In genomic region chr9:114388764-114389375, GRCh38 we compare ENCODE assay signal across 12 cellular contexts. TPM values are rescaled to one million over a fixed set of nuclear protein-coding genes. Genes with fewer than 3 reads are reported as not detected.
DNase-seq lines count a peak whose midpoint lies in the region; ATAC-seq and TF ChIP-seq lines count a peak whose summit lies in the region.
"Had no signal": no experiment of that assay in that cellular context is flagged by ENCODE, and none has a peak within 500 bp of the region (broad histone marks: within the 10 kb centered on the region; RNA-seq: fewer than 3 reads in every experiment).

No MANE protein-coding gene starts in this region.

- no peaks in the 10 kb centered on the region for H3K27me3 Mint-ChIP-seq in activated CD4-positive, alpha-beta memory T cell treated with anti-CD3 and anti-CD28 coated beads for 36 hours

- no peak overlapping the region; the same call in 1 of the 2 replicates for H4K5ac ChIP-seq in IMR-90 (ENCODE audit: low read depth, low read length)

- POLR2A ChIA-PET in IMR-90 (lab: Charles Lee; ENCODE audit: unreplicated experiment) = interaction anchor here (0.8 kb wide), 1 partner anchor 15 kb away, joined by 3 read pairs; no protein-coding TSS in a partner anchor
- POLR2A ChIA-PET in activated CD4-positive, alpha-beta memory T cell treated with anti-CD3 and anti-CD28 coated beads for 36 hours (lab: Charles Lee) = interaction anchor here (1.0 to 8.9 kb wide), 5 partner anchors 9 to 113 kb away, joined by 5 to 100 read pairs (median 77); no protein-coding TSS in a partner anchor

- H3K4me3 Mint-ChIP-seq in activated CD4-positive, alpha-beta memory T cell treated with anti-CD3 and anti-CD28 coated beads for 36 hours = peak overlapping the region; percentile 99

- dilution Hi-C loops in IMR-90 (cut with HindIII; ENCODE audit: low sequenced_read_pairs, unreplicated experiment) = no loop called here

- no peak for TF ChIP-seq EP300 in stomach (IDR thresholded peaks at IDR 0.05)

- H3K4me3 ChIP-seq in IMR-90 (ENCODE audit: insufficient read depth, low read depth, low read length) (no peak overlapping the region), right cardiac atrium (ENCODE audit: low read length) (no peak overlapping the region), stomach (peak overlapping the region in 2 of 4 donors; percentile 54 to 63)

- peak overlapping the region; percentile 72; the same call in 1 of the 2 replicates for H4K91ac ChIP-seq in IMR-90 (ENCODE audit: insufficient read depth, low read depth, low read length)

- H3K4me1 ChIP-seq in IMR-90 (ENCODE audit: control insufficient read depth, insufficient read depth, low read length) (peaks cover 24% of the 10 kb centered on the region), right cardiac atrium (ENCODE audit: control insufficient read depth, insufficient read depth, low read length) (peaks cover 10% of the 10 kb centered on the region), stomach (peaks cover 61 to 99% (median 86%) of the 10 kb centered on the region in 4 donors)

- peak overlapping the region; percentile 72; the same call in 1 of the 2 replicates for H3K9ac ChIP-seq in IMR-90 (ENCODE audit: low read depth, low read length)

- peak overlapping the region; percentile 94 for H3K27ac Mint-ChIP-seq in activated CD4-positive, alpha-beta memory T cell treated with anti-CD3 and anti-CD28 coated beads for 36 hours

- intact Hi-C loops in IMR-90 (cut with micrococcal nuclease) = no loop called here
- intact Hi-C loops in activated CD4-positive, alpha-beta memory T cell treated with anti-CD3 and anti-CD28 coated beads for 36 hours (cut with micrococcal nuclease) = loop anchor here (5.0 kb wide), 4 partner anchors 198 to 603 kb away; partner anchors contain the start of gene ATP6V1G1
- intact Hi-C loops in right cardiac atrium (cut with DNase I) = no loop called here
- intact Hi-C loops in stomach (cut with DNase I; ENCODE audit: low total_unique reads) = no loop called here

- H3K4me1 Mint-ChIP-seq in activated CD4-positive, alpha-beta memory T cell treated with anti-CD3 and anti-CD28 coated beads for 36 hours (ENCODE audit: low read depth) = peaks cover 64% of the 10 kb centered on the region

- H3K9me3 ChIP-seq in IMR-90 (ENCODE audit: control insufficient read depth, insufficient read depth, low read length) (no peaks in the 10 kb centered on the region), right cardiac atrium (ENCODE audit: control insufficient read depth, low read length) (no peaks in the 10 kb centered on the region), stomach (no peaks in the 10 kb centered on the region)

- peaks cover 17% of the 10 kb centered on the region for H3K9me1 ChIP-seq in IMR-90 (ENCODE audit: insufficient read depth, low read length)

- no peak for TF ChIP-seq RAD21 in IMR-90 (IDR thresholded peaks at IDR 0.05; ENCODE audit: low read length)

- H3K23ac ChIP-seq in IMR-90 (ENCODE audit: low read depth, low read length) = no peak overlapping the region

- CTCF ChIA-PET in IMR-90 (lab: Yijun Ruan, JAX) = no interaction called here
- CTCF ChIA-PET in activated CD4-positive, alpha-beta memory T cell treated with anti-CD3 and anti-CD28 coated beads for 36 hours (lab: Charles Lee) = interaction anchor here (1.1 to 7.5 kb wide), 6 partner anchors 17 to 264 kb away, joined by 3 to 78 read pairs (median 6); no protein-coding TSS in a partner anchor

- H3K4me2 ChIP-seq in IMR-90 (ENCODE audit: low read depth, low read length) = no peak overlapping the region

- H3K36me3 ChIP-seq in IMR-90 (ENCODE audit: control insufficient read depth, insufficient read depth, low read length) (no peaks in the 10 kb centered on the region), stomach (no peaks in the 10 kb centered on the region)

- H3K56ac ChIP-seq in IMR-90 (ENCODE audit: extremely low read depth, insufficient read depth, low read length) = no peak overlapping the region

- in situ Hi-C loops in IMR-90 (cut with MboI; ENCODE audit: low sequenced_read_pairs) = no loop called here

- no peaks in the 10 kb centered on the region for H3K9me3 Mint-ChIP-seq in activated CD4-positive, alpha-beta memory T cell treated with anti-CD3 and anti-CD28 coated beads for 36 hours
- H3K9me3 Mint-ChIP-seq: GM23338 had no signal

- peaks cover 14% of the 10 kb centered on the region; the same call in 1 of the 2 replicates for H4K20me1 ChIP-seq in IMR-90 (ENCODE audit: insufficient read depth, low read length)

- peaks cover 44% of the 10 kb centered on the region for H3K36me3 Mint-ChIP-seq in activated CD4-positive, alpha-beta memory T cell treated with anti-CD3 and anti-CD28 coated beads for 36 hours

- no peak overlapping the region for H3K18ac ChIP-seq in IMR-90 (ENCODE audit: low read depth, low read length)

- DNase-seq in IMR-90 = no peak
- no peak for DNase-seq in activated CD4-positive, alpha-beta memory T cell treated with anti-CD3 and anti-CD28 coated beads for 36 hours
- no peak for DNase-seq in right cardiac atrium
- DNase-seq in stomach = no peak
- DNase-seq in kidney glomerular epithelial cell (lab: John Stamatoyannopoulos, UW) = no peak
- no peak for DNase-seq in CD1c-positive myeloid dendritic cell (ENCODE audit: extremely low spot score)
- DNase-seq: caudate nucleus, NCI-H446 treated with DMSO at 0.1 percent for 48 hours had no signal

- H3K27ac ChIP-seq in IMR-90 (ENCODE audit: insufficient read depth, low read length) (no peak overlapping the region), right cardiac atrium (ENCODE audit: low read length) (peak overlapping the region; percentile 71), stomach (peak overlapping the region; percentile 49 to 93 (median 88))

- H2BK15ac ChIP-seq in IMR-90 (ENCODE audit: low read depth, low read length) = no peak overlapping the region

- H2BK5ac ChIP-seq in IMR-90 (ENCODE audit: low read depth, low read length, poor library complexity, severe bottlenecking) = no peak overlapping the region

- ATAC-seq in IMR-90 (ENCODE audit: low read depth) (no peak), right cardiac atrium (no peak), GM21381 (IDR thresholded peaks at IDR 0.05; ENCODE audit: unreplicated experiment) (no peak)

- no TSS peak for BruUV-seq in IMR-90 (replicated peaks; lab: Mats Ljungman, UMichigan)

- H2BK20ac ChIP-seq in IMR-90 (ENCODE audit: low read depth, low read length) = no peak overlapping the region

- H3K79me1 ChIP-seq in IMR-90 (ENCODE audit: low read depth in 1 of 2, low read length in 2 of 2) = peaks cover 14 to 47% of the 10 kb centered on the region in 2 experiments

- H3K4ac ChIP-seq in IMR-90 (ENCODE audit: low read depth, low read length) = peak overlapping the region; percentile 93

- peak overlapping the region; percentile 94 for H2AK5ac ChIP-seq in IMR-90 (ENCODE audit: low read depth, low read length)

- WGBS in IMR-90 (ENCODE audit: extremely low coverage in 2 of 2, insufficient read length in 1 of 2), 2 experiments = 94% methylated on average over 2 of the region's 9 CpGs; no CpG with 5 or more reads in 1 of the 2 experiments
- WGBS in right cardiac atrium = 62% methylated on average over 9 of the region's 9 CpGs
- WGBS in stomach, 5 donors = 58 to 69% (median 61%) methylated on average over 8 to 9 of the region's 9 CpGs

- peak overlapping the region; percentile 75; the same call in 1 of the 2 replicates for H2BK120ac ChIP-seq in IMR-90 (ENCODE audit: low read depth, low read length)

- H3K14ac ChIP-seq in IMR-90 (replicated peaks; ENCODE audit: low read depth, low read length) = peak overlapping the region; percentile 92; the same call in 1 of the 2 replicates

- H2AK9ac ChIP-seq in IMR-90 (replicated peaks; ENCODE audit: low read depth, low read length, poor library complexity) = peak overlapping the region; percentile 73

- TF ChIP-seq CTCF in IMR-90 (conservative IDR thresholded peaks at IDR 0.05; ENCODE audit: low read depth, low read length) (no peak), stomach (IDR thresholded peaks at IDR 0.05) (no peak)

- TF ChIP-seq POLR2A in IMR-90 (IDR thresholded peaks at IDR 0.05; ENCODE audit: low read depth, low read length) = no peak
- TF ChIP-seq POLR2A in stomach (IDR thresholded peaks at IDR 0.05) = no peak

- peak overlapping the region; percentile 84 to 92; a peak in 3 of 4 replicates for H4K8ac ChIP-seq in IMR-90 (ENCODE audit: low read depth in 2 of 2, low read length in 2 of 2)

- H2AFZ ChIP-seq in IMR-90 (replicated peaks; ENCODE audit: low read length, poor library complexity) = peak overlapping the region; percentile 94
- H2AFZ ChIP-seq: GM23338 had no signal

- H3K27me3 ChIP-seq in IMR-90 (ENCODE audit: control insufficient read depth, insufficient read depth, low read length) = no peaks in the 10 kb centered on the region
- no peaks in the 10 kb centered on the region for H3K27me3 ChIP-seq in right cardiac atrium (ENCODE audit: control insufficient read depth, insufficient read depth)
- no peaks in the 10 kb centered on the region for H3K27me3 ChIP-seq in stomach

TF ChIP-seq in IMR-90, 13 proteins besides CTCF, POLR2A, EP300 and RAD21 (continues in another document):
- TF ChIP-seq BHLHE40 (IDR thresholded peaks at IDR 0.05; ENCODE audit: low read depth, low read length) (no peak), MXI1 (IDR thresholded peaks at IDR 0.05; ENCODE audit: borderline replicate concordance, low read depth, low read length) (no peak), RFX5 (IDR thresholded peaks at IDR 0.05; ENCODE audit: low read depth, low read length) (no peak)

RNA-seq across cellular contexts. Expression of gene AKNA, which starts 1.1 kb away (rescaled TPM):
- total RNA-seq in IMR-90 (2012; rRNA removed) = 2.7 and 2.8 TPM in 2 replicates
- polyA plus RNA-seq in IMR-90 (2012; rRNA removed) = 7.2 and 7.3 TPM in 2 replicates
- 1.3 and 5.9 TPM in 2 replicates for polyA plus RNA-seq in IMR-90 (2012; cell fraction: cytosol; rRNA removed)
- 23.5 and 29.0 TPM in 2 replicates for polyA plus RNA-seq in IMR-90 (2012; cell fraction: nucleus; rRNA removed; ENCODE audit: low replicate concordance)
- total RNA-seq in activated CD4-positive, alpha-beta memory T cell treated with anti-CD3 and anti-CD28 coated beads for 36 hours = 100 to 1,000 TPM; 127 to 130 TPM
- total RNA-seq in right cardiac atrium = 10 to 100 TPM in 1 of 4 donors, 1 to 10 TPM in 3; 8.8 to 10.3 (median 8.9) TPM
- 8.4 TPM for polyA plus RNA-seq in right cardiac atrium
- 10 to 100 TPM; 13.4 to 85.8 (median 31.0) TPM for total RNA-seq in stomach
- 10 to 100 TPM; 12.2 to 13.6 (median 12.3) TPM for polyA plus RNA-seq in stomach

RNA-seq across cellular contexts. Expression of gene ORM2, which starts 59.2 kb away (rescaled TPM):
- total RNA-seq in IMR-90 (2012; rRNA removed) (not detected in 2 replicates), right cardiac atrium (not detected), stomach (1 to 10 TPM in 2 of 5 donors, not detected in 3; 1.2 to 2.0 TPM)
- polyA plus RNA-seq in IMR-90 (2012; rRNA removed) (not detected in 2 replicates), right cardiac atrium (0.27 TPM), stomach (10 to 100 TPM in 1 of 3 donors, 1 to 10 TPM in 1, not detected in 1; 4.9 to 17.1 TPM)
- not detected in 2 replicates for polyA plus RNA-seq in IMR-90 (2012; cell fraction: cytosol; rRNA removed)
- polyA plus RNA-seq in IMR-90 (2012; cell fraction: nucleus; rRNA removed; ENCODE audit: low replicate concordance) = not detected in 2 replicates
- not detected for total RNA-seq in activated CD4-positive, alpha-beta memory T cell treated with anti-CD3 and anti-CD28 coated beads for 36 hours
- total RNA-seq: HT-29; T-helper 1 cell treated with Interleukin-12 subunit alpha and Interleukin-12 subunit beta and Interleukin-4 antibody, amounts not matched to agents 30 ng/mL and 1 ng/mL, for 36 hours had no signal
